ENCODE assay signal across 8 cellular contexts in genomic region chr2:218366621-218367414, GRCh38.
DNase-seq lines count a peak whose midpoint lies in the region; TF ChIP-seq lines count a peak whose summit lies in the region.

No MANE protein-coding gene starts in this region.

- no peaks in the 10 kb centered on the region for H3K27me3 ChIP-seq in HUES6 (ENCODE audit: control insufficient read depth, insufficient read depth, low read length)

- H3K4me3 ChIP-seq in HUES6 (ENCODE audit: low read depth, low read length): peak overlapping the region; percentile 68

- H3K4me1 ChIP-seq in HUES6 (ENCODE audit: control insufficient read depth, insufficient read depth, low read length): 0 out of 2 replicates have a peak, but pooled peaks cover 3% of the 10 kb centered on the region

- no peaks in the 10 kb centered on the region for H3K9me3 Mint-ChIP-seq in dendritic cell treated with granulocyte-macrophage colony-stimulating factor and Interleukin-4, amounts not matched to agents 40 ng/mL and 50 ng/mL, for 4 days
- H3K9me3 Mint-ChIP-seq in nephron: no peaks in the 10 kb centered on the region

- peaks cover 79% of the 10 kb centered on the region for H3K4me1 Mint-ChIP-seq in dendritic cell treated with granulocyte-macrophage colony-stimulating factor and Interleukin-4, amounts not matched to agents 40 ng/mL and 50 ng/mL, for 4 days (ENCODE audit: low read depth)
- H3K4me1 Mint-ChIP-seq in nephron: peaks cover 8% of the 10 kb centered on the region

- H3K27ac ChIP-seq in HUES6 (ENCODE audit: low read depth, low read length): no peak overlapping the region

- no peaks in the 10 kb centered on the region for H3K27me3 Mint-ChIP-seq in dendritic cell treated with granulocyte-macrophage colony-stimulating factor and Interleukin-4, amounts not matched to agents 40 ng/mL and 50 ng/mL, for 4 days
- H3K27me3 Mint-ChIP-seq in nephron (ENCODE audit: low read depth): peaks cover 7% of the 10 kb centered on the region

- no peaks in the 10 kb centered on the region for H3K36me3 ChIP-seq in HUES6 (ENCODE audit: control insufficient read depth, insufficient read depth, low read length)

- DNase-seq in AG20443 (ENCODE audit: low spot score): peak; percentile 7
- no peak for DNase-seq in NCI-H2081 (lab: John Stamatoyannopoulos, UW)
- no peak for DNase-seq in NCI-H2029 (lab: John Stamatoyannopoulos, UW)
- no peak for DNase-seq in NCI-H748 (lab: John Stamatoyannopoulos, UW; ENCODE audit: unreplicated experiment)
- DNase-seq in NCI-H1048 (lab: John Stamatoyannopoulos, UW): no peak

- peaks cover 5% of the 10 kb centered on the region for H3K9me3 ChIP-seq in HUES6 (ENCODE audit: control insufficient read depth, insufficient read depth, low read depth, low read length)

- H3K36me3 Mint-ChIP-seq in dendritic cell treated with granulocyte-macrophage colony-stimulating factor and Interleukin-4, amounts not matched to agents 40 ng/mL and 50 ng/mL, for 4 days (ENCODE audit: low read depth): no peaks in the 10 kb centered on the region
- no peaks in the 10 kb centered on the region for H3K36me3 Mint-ChIP-seq in nephron (ENCODE audit: low read depth)

- peak overlapping the region; percentile 61 for H3K9ac ChIP-seq in HUES6 (ENCODE audit: low read length)

- intact Hi-C loops in dendritic cell treated with granulocyte-macrophage colony-stimulating factor and Interleukin-4, amounts not matched to agents 40 ng/mL and 50 ng/mL, for 4 days (cut with micrococcal nuclease): loop anchor here (5.0 kb wide), 1 partner anchor 75 kb away; the partner anchor contains the start of gene TMBIM1

- H3K27ac Mint-ChIP-seq in dendritic cell treated with granulocyte-macrophage colony-stimulating factor and Interleukin-4, amounts not matched to agents 40 ng/mL and 50 ng/mL, for 4 days: peak overlapping the region; percentile 98
- peak overlapping the region; percentile 45 to 76 (median 74) for H3K27ac Mint-ChIP-seq in nephron

- no peak for TF ChIP-seq CTCF in nephron (IDR thresholded peaks at IDR 0.05; ENCODE audit: unreplicated experiment in 3 of 3)

- peak overlapping the region; percentile 80 for H3K4me3 Mint-ChIP-seq in dendritic cell treated with granulocyte-macrophage colony-stimulating factor and Interleukin-4, amounts not matched to agents 40 ng/mL and 50 ng/mL, for 4 days
- H3K4me3 Mint-ChIP-seq in nephron: peak overlapping the region; percentile 75 to 80 (median 77)
